Comparison of ENCODE assay signal across 1 cellular context in the genomic region with DNA sequence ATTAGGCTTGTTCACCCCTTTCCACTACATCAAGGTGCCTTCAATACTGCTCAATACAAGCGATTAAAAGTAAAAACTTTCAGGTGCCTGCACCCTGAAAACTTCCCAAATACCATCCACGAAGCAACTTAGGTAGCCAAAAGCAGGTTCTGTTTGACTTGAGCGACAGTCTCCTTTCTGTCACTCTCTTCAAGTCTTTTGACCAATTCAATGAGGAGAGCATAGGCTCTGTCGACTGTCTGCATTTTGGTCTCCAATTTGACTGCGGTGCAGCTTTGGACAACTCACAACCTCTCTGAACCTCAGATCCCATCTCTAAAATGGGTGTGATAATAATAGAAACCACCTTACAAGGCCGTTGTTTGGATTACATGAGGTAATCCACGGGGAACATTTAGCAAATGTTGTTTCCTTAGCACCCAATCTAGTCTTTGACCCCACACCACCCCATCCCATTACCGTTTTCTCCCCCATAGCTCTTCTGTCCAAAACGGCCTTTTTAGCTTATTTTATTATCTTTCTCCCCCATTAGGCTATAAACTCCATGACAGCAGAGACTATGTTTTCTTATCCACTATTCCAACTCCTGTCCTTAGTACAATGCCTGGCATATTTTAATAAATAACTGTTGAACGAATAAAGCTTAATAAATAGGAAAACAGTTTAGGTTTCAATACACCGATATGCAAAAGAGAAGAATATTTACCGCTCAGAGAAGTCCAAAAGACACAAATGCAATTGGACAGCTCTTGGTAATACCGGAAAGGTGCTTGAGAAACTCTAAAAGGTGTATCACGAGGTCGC.
TF ChIP-seq lines count a peak whose summit lies in the region.

No MANE protein-coding gene starts in this region.

TF ChIP-seq in liver, 16 proteins besides CTCF, POLR2A, EP300 and RAD21 (continued from another document):
- TF ChIP-seq, protein P1, sequence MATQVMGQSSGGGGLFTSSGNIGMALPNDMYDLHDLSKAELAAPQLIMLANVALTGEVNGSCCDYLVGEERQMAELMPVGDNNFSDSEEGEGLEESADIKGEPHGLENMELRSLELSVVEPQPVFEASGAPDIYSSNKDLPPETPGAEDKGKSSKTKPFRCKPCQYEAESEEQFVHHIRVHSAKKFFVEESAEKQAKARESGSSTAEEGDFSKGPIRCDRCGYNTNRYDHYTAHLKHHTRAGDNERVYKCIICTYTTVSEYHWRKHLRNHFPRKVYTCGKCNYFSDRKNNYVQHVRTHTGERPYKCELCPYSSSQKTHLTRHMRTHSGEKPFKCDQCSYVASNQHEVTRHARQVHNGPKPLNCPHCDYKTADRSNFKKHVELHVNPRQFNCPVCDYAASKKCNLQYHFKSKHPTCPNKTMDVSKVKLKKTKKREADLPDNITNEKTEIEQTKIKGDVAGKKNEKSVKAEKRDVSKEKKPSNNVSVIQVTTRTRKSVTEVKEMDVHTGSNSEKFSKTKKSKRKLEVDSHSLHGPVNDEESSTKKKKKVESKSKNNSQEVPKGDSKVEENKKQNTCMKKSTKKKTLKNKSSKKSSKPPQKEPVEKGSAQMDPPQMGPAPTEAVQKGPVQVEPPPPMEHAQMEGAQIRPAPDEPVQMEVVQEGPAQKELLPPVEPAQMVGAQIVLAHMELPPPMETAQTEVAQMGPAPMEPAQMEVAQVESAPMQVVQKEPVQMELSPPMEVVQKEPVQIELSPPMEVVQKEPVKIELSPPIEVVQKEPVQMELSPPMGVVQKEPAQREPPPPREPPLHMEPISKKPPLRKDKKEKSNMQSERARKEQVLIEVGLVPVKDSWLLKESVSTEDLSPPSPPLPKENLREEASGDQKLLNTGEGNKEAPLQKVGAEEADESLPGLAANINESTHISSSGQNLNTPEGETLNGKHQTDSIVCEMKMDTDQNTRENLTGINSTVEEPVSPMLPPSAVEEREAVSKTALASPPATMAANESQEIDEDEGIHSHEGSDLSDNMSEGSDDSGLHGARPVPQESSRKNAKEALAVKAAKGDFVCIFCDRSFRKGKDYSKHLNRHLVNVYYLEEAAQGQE (IDR thresholded peaks at IDR 0.05) = peak; percentile 6
- TF ChIP-seq HNF4A (conservative IDR thresholded peaks at IDR 0.05) = peak in 1 of 2 donors; percentile 25
